In the genomic region with DNA sequence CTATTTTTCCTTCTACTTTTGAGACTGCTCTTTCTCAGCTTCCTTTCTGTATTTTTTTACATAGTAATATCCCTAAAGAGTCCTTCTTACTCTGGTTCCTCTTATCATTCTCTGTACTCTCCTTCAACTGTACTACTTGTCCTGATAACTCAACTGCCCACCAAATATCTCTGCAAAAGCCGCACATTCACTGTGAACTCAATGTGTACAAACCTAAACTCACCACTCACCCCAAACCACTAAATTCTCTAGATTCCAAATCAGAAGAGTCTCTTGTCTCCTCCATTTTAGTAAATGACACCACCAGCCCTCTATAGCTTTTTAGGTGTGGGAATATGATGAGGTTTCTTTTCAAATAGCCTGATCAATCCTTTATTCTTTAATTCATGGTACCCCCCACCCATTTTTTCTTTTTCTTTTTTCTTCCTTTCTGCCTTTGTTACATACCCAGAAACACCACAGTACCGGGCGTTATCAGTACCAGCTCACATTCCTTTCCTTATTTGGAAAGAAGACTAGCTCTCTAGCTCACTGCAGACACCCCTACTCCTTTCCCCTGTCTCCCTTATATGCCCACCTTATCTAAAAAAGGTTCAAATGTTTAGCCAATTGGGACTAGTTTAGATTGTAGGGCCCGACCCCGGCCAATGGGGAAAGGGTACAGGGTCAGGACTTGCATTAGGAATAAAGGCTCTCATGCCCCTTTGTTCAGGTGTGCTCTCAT, we compare ENCODE assay signal across 1 cellular context.
TF ChIP-seq lines count a peak whose summit lies in the region.

No MANE protein-coding gene starts in this region.

TF ChIP-seq in WTC11, 78 proteins besides CTCF, POLR2A, EP300 and RAD21 (continued from another document):
- TF ChIP-seq, protein P1, sequence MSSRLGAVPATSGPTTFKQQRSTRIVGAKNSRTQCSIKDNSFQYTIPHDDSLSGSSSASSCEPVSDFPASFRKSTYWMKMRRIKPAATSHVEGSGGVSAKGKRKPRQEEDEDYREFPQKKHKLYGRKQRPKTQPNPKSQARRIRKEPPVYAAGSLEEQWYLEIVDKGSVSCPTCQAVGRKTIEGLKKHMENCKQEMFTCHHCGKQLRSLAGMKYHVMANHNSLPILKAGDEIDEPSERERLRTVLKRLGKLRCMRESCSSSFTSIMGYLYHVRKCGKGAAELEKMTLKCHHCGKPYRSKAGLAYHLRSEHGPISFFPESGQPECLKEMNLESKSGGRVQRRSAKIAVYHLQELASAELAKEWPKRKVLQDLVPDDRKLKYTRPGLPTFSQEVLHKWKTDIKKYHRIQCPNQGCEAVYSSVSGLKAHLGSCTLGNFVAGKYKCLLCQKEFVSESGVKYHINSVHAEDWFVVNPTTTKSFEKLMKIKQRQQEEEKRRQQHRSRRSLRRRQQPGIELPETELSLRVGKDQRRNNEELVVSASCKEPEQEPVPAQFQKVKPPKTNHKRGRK (CRISPR knock-in tag; IDR thresholded peaks at IDR 0.05; ENCODE audit: borderline replicate concordance): no peak
- TF ChIP-seq IRF2 (CRISPR knock-in tag; IDR thresholded peaks at IDR 0.05; ENCODE audit: borderline replicate concordance, low read depth) (no peak), TP53 (CRISPR knock-in tag; IDR thresholded peaks at IDR 0.05) (no peak), ESRRA (CRISPR knock-in tag; IDR thresholded peaks at IDR 0.05; ENCODE audit: borderline replicate concordance) (no peak), ZNF396 (CRISPR knock-in tag; IDR thresholded peaks at IDR 0.05; ENCODE audit: borderline replicate concordance) (no peak), JAZF1 (CRISPR knock-in tag; IDR thresholded peaks at IDR 0.05) (no peak), FOXP1 (CRISPR knock-in tag; IDR thresholded peaks at IDR 0.05; ENCODE audit: borderline replicate concordance) (no peak), MYBL2 (CRISPR knock-in tag; IDR thresholded peaks at IDR 0.05) (no peak), GRHL2 (CRISPR knock-in tag; IDR thresholded peaks at IDR 0.05; ENCODE audit: insufficient replicate concordance, severe bottlenecking) (no peak), GABPB1 (CRISPR knock-in tag; IDR thresholded peaks at IDR 0.05) (no peak), ZNF263 (CRISPR knock-in tag; IDR thresholded peaks at IDR 0.05; ENCODE audit: low read depth) (no peak), CBFB (CRISPR knock-in tag; IDR thresholded peaks at IDR 0.05; ENCODE audit: low read depth) (no peak)
- TF ChIP-seq, protein P2, sequence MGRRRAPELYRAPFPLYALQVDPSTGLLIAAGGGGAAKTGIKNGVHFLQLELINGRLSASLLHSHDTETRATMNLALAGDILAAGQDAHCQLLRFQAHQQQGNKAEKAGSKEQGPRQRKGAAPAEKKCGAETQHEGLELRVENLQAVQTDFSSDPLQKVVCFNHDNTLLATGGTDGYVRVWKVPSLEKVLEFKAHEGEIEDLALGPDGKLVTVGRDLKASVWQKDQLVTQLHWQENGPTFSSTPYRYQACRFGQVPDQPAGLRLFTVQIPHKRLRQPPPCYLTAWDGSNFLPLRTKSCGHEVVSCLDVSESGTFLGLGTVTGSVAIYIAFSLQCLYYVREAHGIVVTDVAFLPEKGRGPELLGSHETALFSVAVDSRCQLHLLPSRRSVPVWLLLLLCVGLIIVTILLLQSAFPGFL (CRISPR knock-in tag; IDR thresholded peaks at IDR 0.05; ENCODE audit: borderline replicate concordance): no peak
- TF ChIP-seq, protein P3, sequence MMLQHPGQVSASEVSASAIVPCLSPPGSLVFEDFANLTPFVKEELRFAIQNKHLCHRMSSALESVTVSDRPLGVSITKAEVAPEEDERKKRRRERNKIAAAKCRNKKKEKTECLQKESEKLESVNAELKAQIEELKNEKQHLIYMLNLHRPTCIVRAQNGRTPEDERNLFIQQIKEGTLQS (CRISPR knock-in tag; conservative IDR thresholded peaks at IDR 0.05): no peak
- TF ChIP-seq, protein P4, sequence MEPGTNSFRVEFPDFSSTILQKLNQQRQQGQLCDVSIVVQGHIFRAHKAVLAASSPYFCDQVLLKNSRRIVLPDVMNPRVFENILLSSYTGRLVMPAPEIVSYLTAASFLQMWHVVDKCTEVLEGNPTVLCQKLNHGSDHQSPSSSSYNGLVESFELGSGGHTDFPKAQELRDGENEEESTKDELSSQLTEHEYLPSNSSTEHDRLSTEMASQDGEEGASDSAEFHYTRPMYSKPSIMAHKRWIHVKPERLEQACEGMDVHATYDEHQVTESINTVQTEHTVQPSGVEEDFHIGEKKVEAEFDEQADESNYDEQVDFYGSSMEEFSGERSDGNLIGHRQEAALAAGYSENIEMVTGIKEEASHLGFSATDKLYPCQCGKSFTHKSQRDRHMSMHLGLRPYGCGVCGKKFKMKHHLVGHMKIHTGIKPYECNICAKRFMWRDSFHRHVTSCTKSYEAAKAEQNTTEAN (CRISPR knock-in tag; IDR thresholded peaks at IDR 0.05): no peak
- TF ChIP-seq, protein P5, sequence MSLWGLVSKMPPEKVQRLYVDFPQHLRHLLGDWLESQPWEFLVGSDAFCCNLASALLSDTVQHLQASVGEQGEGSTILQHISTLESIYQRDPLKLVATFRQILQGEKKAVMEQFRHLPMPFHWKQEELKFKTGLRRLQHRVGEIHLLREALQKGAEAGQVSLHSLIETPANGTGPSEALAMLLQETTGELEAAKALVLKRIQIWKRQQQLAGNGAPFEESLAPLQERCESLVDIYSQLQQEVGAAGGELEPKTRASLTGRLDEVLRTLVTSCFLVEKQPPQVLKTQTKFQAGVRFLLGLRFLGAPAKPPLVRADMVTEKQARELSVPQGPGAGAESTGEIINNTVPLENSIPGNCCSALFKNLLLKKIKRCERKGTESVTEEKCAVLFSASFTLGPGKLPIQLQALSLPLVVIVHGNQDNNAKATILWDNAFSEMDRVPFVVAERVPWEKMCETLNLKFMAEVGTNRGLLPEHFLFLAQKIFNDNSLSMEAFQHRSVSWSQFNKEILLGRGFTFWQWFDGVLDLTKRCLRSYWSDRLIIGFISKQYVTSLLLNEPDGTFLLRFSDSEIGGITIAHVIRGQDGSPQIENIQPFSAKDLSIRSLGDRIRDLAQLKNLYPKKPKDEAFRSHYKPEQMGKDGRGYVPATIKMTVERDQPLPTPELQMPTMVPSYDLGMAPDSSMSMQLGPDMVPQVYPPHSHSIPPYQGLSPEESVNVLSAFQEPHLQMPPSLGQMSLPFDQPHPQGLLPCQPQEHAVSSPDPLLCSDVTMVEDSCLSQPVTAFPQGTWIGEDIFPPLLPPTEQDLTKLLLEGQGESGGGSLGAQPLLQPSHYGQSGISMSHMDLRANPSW (CRISPR knock-in tag; conservative IDR thresholded peaks at IDR 0.05; ENCODE audit: low read depth): no peak
- TF ChIP-seq, protein P6, sequence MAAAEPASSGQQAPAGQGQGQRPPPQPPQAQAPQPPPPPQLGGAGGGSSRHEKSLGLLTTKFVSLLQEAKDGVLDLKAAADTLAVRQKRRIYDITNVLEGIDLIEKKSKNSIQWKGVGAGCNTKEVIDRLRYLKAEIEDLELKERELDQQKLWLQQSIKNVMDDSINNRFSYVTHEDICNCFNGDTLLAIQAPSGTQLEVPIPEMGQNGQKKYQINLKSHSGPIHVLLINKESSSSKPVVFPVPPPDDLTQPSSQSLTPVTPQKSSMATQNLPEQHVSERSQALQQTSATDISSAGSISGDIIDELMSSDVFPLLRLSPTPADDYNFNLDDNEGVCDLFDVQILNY (CRISPR knock-in tag; IDR thresholded peaks at IDR 0.05): no peak
